In the genomic region with DNA sequence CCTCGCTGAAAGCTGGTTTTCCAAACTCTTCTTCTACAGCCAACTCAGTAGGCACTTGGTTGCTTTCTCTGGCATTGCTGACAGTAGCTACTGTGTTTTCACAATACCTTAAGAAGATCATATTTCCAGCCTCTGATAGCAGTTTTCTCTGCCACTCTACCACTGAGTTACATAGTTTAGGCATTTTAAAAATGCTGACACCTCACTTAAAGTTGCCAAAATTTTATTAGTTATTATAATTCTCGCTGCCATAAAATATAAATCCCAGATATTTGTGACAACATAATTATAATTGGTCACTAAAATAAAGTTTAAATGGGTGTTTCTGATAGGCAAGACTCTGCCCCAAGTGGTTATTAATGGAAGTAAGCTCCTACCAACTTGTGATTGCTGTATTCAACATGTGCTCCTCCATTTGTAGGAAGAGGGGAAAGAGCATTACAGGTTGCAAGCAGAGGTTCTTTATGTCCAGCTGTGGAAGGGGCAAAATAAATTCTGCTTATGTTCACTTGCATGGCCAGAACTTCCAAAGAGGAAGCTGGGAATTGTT, we compare ENCODE assay signal across 23 cellular contexts.
DNase-seq lines count a peak whose midpoint lies in the region; ATAC-seq, FAIRE-seq and TF ChIP-seq lines count a peak whose summit lies in the region.
"Had no signal": no experiment of that assay in that cellular context is flagged by ENCODE, and none has a peak within 500 bp of the region (broad histone marks: within the 10 kb centered on the region; RNA-seq: fewer than 3 reads in every experiment).

No MANE protein-coding gene starts in this region.

- H3K4me3 ChIP-seq in Caco-2 (ENCODE audit: low read depth, low read length) = no peak overlapping the region
- H3K4me3 ChIP-seq: GM23248, SJCRH30 had no signal

- FAIRE-seq in frontal cortex (lab: Jason Lieb, UNC) = no peak
- FAIRE-seq: GM18507 had no signal

- no peaks in the 10 kb centered on the region for H3K36me3 ChIP-seq in Caco-2 (ENCODE audit: control insufficient read depth, insufficient read depth, low read length)
- H3K36me3 ChIP-seq: SJCRH30 had no signal

- BruUV-seq in Caco-2 (replicated peaks; lab: Mats Ljungman, UMichigan) = no TSS peak

- peak; percentile 31 to 39 for TF ChIP-seq CTCF in Caco-2 (IDR thresholded peaks at IDR 0.05; ENCODE audit: insufficient read depth in 1 of 2, low read depth in 1 of 2, low read length in 1 of 2, severe bottlenecking in 1 of 2, unreplicated experiment in 1 of 2)

- ATAC-seq in HG03342 (IDR thresholded peaks at IDR 0.05; ENCODE audit: unreplicated experiment) (peak; percentile 49), HG02938 (IDR thresholded peaks at IDR 0.05; ENCODE audit: unreplicated experiment) (no peak)
- ATAC-seq: left lobe of liver; naive thymus-derived CD4-positive, alpha-beta T cell; right cardiac atrium; stimulated activated memory B cell treated with anti-CD40 and anti-IgM and Interleukin-4, amounts not matched to agents 10 μg/mL and 1 μg/mL and 100 μg/mL, for 72 hours had no signal

- POLR2A ChIA-PET in Caco-2 (lab: Charles Lee) = no interaction called here

- H3K9me3 Mint-ChIP-seq in Caco-2 (ENCODE audit: unreplicated experiment) = peaks cover 8% of the 10 kb centered on the region
- H3K9me3 Mint-ChIP-seq in activated naive CD4-positive, alpha-beta T cell treated with anti-CD3 and anti-CD28 coated beads, Interleukin-2, amount 10 ng/mL, durations not matched to agents 7 days and 5 days = peaks cover 10% of the 10 kb centered on the region

- intact Hi-C loops in Caco-2 (cut with micrococcal nuclease; ENCODE audit: unreplicated experiment) = no loop called here

- H3K9me3 ChIP-seq in Caco-2 = no peaks in the 10 kb centered on the region
- H3K9me3 ChIP-seq: SJCRH30 had no signal

- H3K4me1 ChIP-seq in Caco-2 = no peaks in the 10 kb centered on the region
- H3K4me1 ChIP-seq: SJCRH30 had no signal

- no peak overlapping the region for H3K27ac Mint-ChIP-seq in Caco-2 (ENCODE audit: unreplicated experiment)
- H3K27ac Mint-ChIP-seq in activated naive CD4-positive, alpha-beta T cell treated with anti-CD3 and anti-CD28 coated beads, Interleukin-2, amount 10 ng/mL, durations not matched to agents 7 days and 5 days = no peak overlapping the region
- H3K27ac Mint-ChIP-seq: brain; naive thymus-derived CD4-positive, alpha-beta T cell; stimulated activated memory B cell treated with anti-CD40 and anti-IgM and Interleukin-4, amounts not matched to agents 10 μg/mL and 1 μg/mL and 100 μg/mL, for 72 hours had no signal

- H3K36me3 Mint-ChIP-seq in Caco-2 (ENCODE audit: insufficient read depth, unreplicated experiment) = no peaks in the 10 kb centered on the region
- H3K36me3 Mint-ChIP-seq in activated naive CD4-positive, alpha-beta T cell treated with anti-CD3 and anti-CD28 coated beads, Interleukin-2, amount 10 ng/mL, durations not matched to agents 7 days and 5 days = no peaks in the 10 kb centered on the region
- H3K36me3 Mint-ChIP-seq: brain; naive thymus-derived CD4-positive, alpha-beta T cell; stimulated activated memory B cell treated with anti-CD40 and anti-IgM and Interleukin-4, amounts not matched to agents 10 μg/mL and 1 μg/mL and 100 μg/mL, for 72 hours had no signal

- no peaks in the 10 kb centered on the region for H3K4me1 Mint-ChIP-seq in Caco-2 (ENCODE audit: low read depth, unreplicated experiment)
- H3K4me1 Mint-ChIP-seq in activated naive CD4-positive, alpha-beta T cell treated with anti-CD3 and anti-CD28 coated beads, Interleukin-2, amount 10 ng/mL, durations not matched to agents 7 days and 5 days = no peaks in the 10 kb centered on the region
- H3K4me1 Mint-ChIP-seq: brain; naive thymus-derived CD4-positive, alpha-beta T cell; stimulated activated memory B cell treated with anti-CD40 and anti-IgM and Interleukin-4, amounts not matched to agents 10 μg/mL and 1 μg/mL and 100 μg/mL, for 72 hours had no signal

- no peaks in the 10 kb centered on the region for H3K27me3 ChIP-seq in Caco-2 (replicated peaks; ENCODE audit: control insufficient read depth, insufficient read depth, low read length)
- H3K27me3 ChIP-seq: SJCRH30 had no signal

- CTCF ChIA-PET in Caco-2 (lab: Charles Lee) = interaction anchor here (0.6 kb wide), 1 partner anchor 141 kb away, joined by 3 read pairs; no protein-coding TSS in a partner anchor
- CTCF ChIA-PET in activated naive CD4-positive, alpha-beta T cell treated with anti-CD3 and anti-CD28 coated beads, Interleukin-2, amount 10 ng/mL, durations not matched to agents 7 days and 5 days (lab: Charles Lee) = interaction anchor here (0.8 kb wide), 1 partner anchor 1148 kb away, joined by 4 read pairs; no protein-coding TSS in a partner anchor

- no peak for DNase-seq in Caco-2
- peak; percentile 5 for DNase-seq in SW480 (ENCODE audit: low spot score)
- DNase-seq in iPS-NIHi11 (ENCODE audit: low spot score) = peak; percentile 24
- DNase-seq in frontal cortex (ENCODE audit: low spot score in 2 of 2) = no peak
- no peak for DNase-seq in activated naive CD4-positive, alpha-beta T cell treated with anti-CD3 and anti-CD28 coated beads, Interleukin-2, amount 10 ng/mL, durations not matched to agents 7 days and 5 days
- no peak for DNase-seq in globus pallidus (ENCODE audit: low spot score)
- DNase-seq: activated gamma-delta T cell treated with Interleukin-2 at 50 U/mL for 16 hours; C1 segment of cervical spinal cord; EL; GM23248; head of caudate nucleus; KG1; naive thymus-derived CD4-positive, alpha-beta T cell; NCI-H1930; right cardiac atrium; SJCRH30; stimulated activated CD4-positive, alpha-beta T cell treated with anti-CD3 and anti-CD28 coated beads, Interleukin-4, amount 100 ng/mL, for 4 hours had no signal

- no peak overlapping the region for H3K4me3 Mint-ChIP-seq in Caco-2 (ENCODE audit: unreplicated experiment)
- H3K4me3 Mint-ChIP-seq in activated naive CD4-positive, alpha-beta T cell treated with anti-CD3 and anti-CD28 coated beads, Interleukin-2, amount 10 ng/mL, durations not matched to agents 7 days and 5 days = no peak overlapping the region
- H3K4me3 Mint-ChIP-seq: brain; naive thymus-derived CD4-positive, alpha-beta T cell; stimulated activated memory B cell treated with anti-CD40 and anti-IgM and Interleukin-4, amounts not matched to agents 10 μg/mL and 1 μg/mL and 100 μg/mL, for 72 hours had no signal

- no peaks in the 10 kb centered on the region for H3K27me3 Mint-ChIP-seq in Caco-2 (ENCODE audit: insufficient read depth, unreplicated experiment)
- no peaks in the 10 kb centered on the region for H3K27me3 Mint-ChIP-seq in activated naive CD4-positive, alpha-beta T cell treated with anti-CD3 and anti-CD28 coated beads, Interleukin-2, amount 10 ng/mL, durations not matched to agents 7 days and 5 days
- H3K27me3 Mint-ChIP-seq: naive thymus-derived CD4-positive, alpha-beta T cell; stimulated activated memory B cell treated with anti-CD40 and anti-IgM and Interleukin-4, amounts not matched to agents 10 μg/mL and 1 μg/mL and 100 μg/mL, for 72 hours had no signal

Comparison
In these comparisons a context has a peak if more than half of its experiments do, and no peak if none do; other contexts are left out.
1. DNase-seq: peak in SW480 (single experiment) and iPS-NIHi11 (single experiment); none in Caco-2 (0 of 2), frontal cortex (0 of 2), activated naive CD4-positive, alpha-beta T cell treated with anti-CD3 and anti-CD28 coated beads, Interleukin-2, amount 10 ng/mL, durations not matched to agents 7 days and 5 days (single experiment) and globus pallidus (single experiment).